ENCODE assay signal across 1 cellular context in the genomic region with DNA sequence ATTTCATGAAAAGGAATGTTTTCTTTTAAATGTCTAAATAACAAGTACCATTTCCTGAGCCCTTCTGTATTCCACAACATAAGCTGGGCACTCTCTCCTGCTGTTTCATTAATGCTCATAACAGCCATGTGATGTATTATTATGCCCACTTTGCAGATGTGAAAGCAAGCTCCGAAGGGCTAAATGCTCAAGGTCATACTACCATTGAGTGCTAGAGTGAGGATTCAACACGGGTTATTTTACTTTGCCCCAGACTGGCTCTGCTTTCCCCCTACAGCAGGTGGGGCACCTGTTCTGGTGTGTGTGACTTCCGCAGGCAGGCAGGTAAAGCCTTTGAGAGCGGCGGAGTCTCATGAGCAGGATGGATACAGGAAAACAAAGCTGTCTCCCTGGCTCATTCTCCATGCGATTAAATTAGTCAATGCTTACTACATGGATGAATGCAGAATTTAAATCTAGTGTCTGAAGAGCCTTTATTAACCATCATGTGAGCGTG.
TF ChIP-seq lines count a peak whose summit lies in the region.

No MANE protein-coding gene starts in this region.

TF ChIP-seq in K562, 482 proteins besides CTCF, POLR2A, EP300 and RAD21:
- TF ChIP-seq, protein P1, sequence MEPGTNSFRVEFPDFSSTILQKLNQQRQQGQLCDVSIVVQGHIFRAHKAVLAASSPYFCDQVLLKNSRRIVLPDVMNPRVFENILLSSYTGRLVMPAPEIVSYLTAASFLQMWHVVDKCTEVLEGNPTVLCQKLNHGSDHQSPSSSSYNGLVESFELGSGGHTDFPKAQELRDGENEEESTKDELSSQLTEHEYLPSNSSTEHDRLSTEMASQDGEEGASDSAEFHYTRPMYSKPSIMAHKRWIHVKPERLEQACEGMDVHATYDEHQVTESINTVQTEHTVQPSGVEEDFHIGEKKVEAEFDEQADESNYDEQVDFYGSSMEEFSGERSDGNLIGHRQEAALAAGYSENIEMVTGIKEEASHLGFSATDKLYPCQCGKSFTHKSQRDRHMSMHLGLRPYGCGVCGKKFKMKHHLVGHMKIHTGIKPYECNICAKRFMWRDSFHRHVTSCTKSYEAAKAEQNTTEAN (CRISPR knock-in tag; IDR thresholded peaks at IDR 0.05) = no peak
- TF ChIP-seq MEF2A (IDR thresholded peaks at IDR 0.05; ENCODE audit: control insufficient read depth, low read depth, low read length) (no peak), ZKSCAN8 (CRISPR knock-in tag; IDR thresholded peaks at IDR 0.05) (no peak), ADNP (tag; IDR thresholded peaks at IDR 0.05) (0 out of 2 replicates have a peak, but pooled peaks have one; percentile 33), BACH1 (tag; IDR thresholded peaks at IDR 0.05) (no peak), HNRNPLL (IDR thresholded peaks at IDR 0.05; ENCODE audit: low read depth, low read length, poor library complexity, severe bottlenecking) (no peak), POLR2H (tag; IDR thresholded peaks at IDR 0.05; ENCODE audit: low read depth) (no peak), MYBL2 (IDR thresholded peaks at IDR 0.05; ENCODE audit: low read depth) (no peak), MYBL2 (CRISPR knock-in tag; IDR thresholded peaks at IDR 0.05; ENCODE audit: borderline replicate concordance) (no peak), ZNF408 (CRISPR knock-in tag; IDR thresholded peaks at IDR 0.05; ENCODE audit: low read depth) (no peak), KDM1A (IDR thresholded peaks at IDR 0.05) (peak in 1 of 2 experiments; percentile 63; a peak in 2 of 4 replicates), ZSCAN29 (IDR thresholded peaks at IDR 0.05) (no peak), FUS (optimal IDR thresholded peaks at IDR 0.05; ENCODE audit: low read depth, low read length) (no peak), ZKSCAN3 (CRISPR knock-in tag; IDR thresholded peaks at IDR 0.05) (no peak), ESRRA (IDR thresholded peaks at IDR 0.05; ENCODE audit: borderline replicate concordance, low read depth) (peak; percentile 98), SUPT5H (IDR thresholded peaks at IDR 0.05) (no peak), NFXL1 (CRISPR knock-in tag; IDR thresholded peaks at IDR 0.05) (no peak), BCOR (IDR thresholded peaks at IDR 0.05) (peak; percentile 53; the same call in 1 of the 2 replicates), ZNF75A (CRISPR knock-in tag; IDR thresholded peaks at IDR 0.05) (no peak), TAF15 (IDR thresholded peaks at IDR 0.05; ENCODE audit: low read depth, low read length) (no peak), DMBX1 (CRISPR knock-in tag; IDR thresholded peaks at IDR 0.05; ENCODE audit: borderline replicate concordance) (no peak), NFRKB (IDR thresholded peaks at IDR 0.05; ENCODE audit: low read depth) (no peak), SRSF3 (IDR thresholded peaks at IDR 0.05; ENCODE audit: insufficient read depth, low read length) (no peak), CHD2 (IDR thresholded peaks at IDR 0.05; ENCODE audit: low read depth, low read length) (no peak), NR2C1 (IDR thresholded peaks at IDR 0.05) (no peak), NR2C1 (tag; IDR thresholded peaks at IDR 0.05) (no peak), RBM25 (IDR thresholded peaks at IDR 0.05; ENCODE audit: low read depth, low read length, severe bottlenecking) (peak; percentile 82), RBM39 (optimal IDR thresholded peaks at IDR 0.05; ENCODE audit: low read depth, low read length) (no peak), MTA2 (IDR thresholded peaks at IDR 0.05; ENCODE audit: low read depth) (no peak), ARID2 (IDR thresholded peaks at IDR 0.05) (no peak)
- TF ChIP-seq, protein P2, sequence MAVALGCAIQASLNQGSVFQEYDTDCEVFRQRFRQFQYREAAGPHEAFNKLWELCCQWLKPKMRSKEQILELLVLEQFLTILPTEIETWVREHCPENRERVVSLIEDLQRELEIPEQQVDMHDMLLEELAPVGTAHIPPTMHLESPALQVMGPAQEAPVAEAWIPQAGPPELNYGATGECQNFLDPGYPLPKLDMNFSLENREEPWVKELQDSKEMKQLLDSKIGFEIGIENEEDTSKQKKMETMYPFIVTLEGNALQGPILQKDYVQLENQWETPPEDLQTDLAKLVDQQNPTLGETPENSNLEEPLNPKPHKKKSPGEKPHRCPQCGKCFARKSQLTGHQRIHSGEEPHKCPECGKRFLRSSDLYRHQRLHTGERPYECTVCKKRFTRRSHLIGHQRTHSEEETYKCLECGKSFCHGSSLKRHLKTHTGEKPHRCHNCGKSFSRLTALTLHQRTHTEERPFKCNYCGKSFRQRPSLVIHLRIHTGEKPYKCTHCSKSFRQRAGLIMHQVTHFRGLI (CRISPR knock-in tag; IDR thresholded peaks at IDR 0.05) = no peak
- TF ChIP-seq, protein P3, sequence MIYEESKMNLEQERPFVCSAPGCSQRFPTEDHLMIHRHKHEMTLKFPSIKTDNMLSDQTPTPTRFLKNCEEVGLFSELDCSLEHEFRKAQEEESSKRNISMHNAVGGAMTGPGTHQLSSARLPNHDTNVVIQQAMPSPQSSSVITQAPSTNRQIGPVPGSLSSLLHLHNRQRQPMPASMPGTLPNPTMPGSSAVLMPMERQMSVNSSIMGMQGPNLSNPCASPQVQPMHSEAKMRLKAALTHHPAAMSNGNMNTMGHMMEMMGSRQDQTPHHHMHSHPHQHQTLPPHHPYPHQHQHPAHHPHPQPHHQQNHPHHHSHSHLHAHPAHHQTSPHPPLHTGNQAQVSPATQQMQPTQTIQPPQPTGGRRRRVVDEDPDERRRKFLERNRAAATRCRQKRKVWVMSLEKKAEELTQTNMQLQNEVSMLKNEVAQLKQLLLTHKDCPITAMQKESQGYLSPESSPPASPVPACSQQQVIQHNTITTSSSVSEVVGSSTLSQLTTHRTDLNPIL (CRISPR knock-in tag; IDR thresholded peaks at IDR 0.05) = no peak
- TF ChIP-seq, protein P4, sequence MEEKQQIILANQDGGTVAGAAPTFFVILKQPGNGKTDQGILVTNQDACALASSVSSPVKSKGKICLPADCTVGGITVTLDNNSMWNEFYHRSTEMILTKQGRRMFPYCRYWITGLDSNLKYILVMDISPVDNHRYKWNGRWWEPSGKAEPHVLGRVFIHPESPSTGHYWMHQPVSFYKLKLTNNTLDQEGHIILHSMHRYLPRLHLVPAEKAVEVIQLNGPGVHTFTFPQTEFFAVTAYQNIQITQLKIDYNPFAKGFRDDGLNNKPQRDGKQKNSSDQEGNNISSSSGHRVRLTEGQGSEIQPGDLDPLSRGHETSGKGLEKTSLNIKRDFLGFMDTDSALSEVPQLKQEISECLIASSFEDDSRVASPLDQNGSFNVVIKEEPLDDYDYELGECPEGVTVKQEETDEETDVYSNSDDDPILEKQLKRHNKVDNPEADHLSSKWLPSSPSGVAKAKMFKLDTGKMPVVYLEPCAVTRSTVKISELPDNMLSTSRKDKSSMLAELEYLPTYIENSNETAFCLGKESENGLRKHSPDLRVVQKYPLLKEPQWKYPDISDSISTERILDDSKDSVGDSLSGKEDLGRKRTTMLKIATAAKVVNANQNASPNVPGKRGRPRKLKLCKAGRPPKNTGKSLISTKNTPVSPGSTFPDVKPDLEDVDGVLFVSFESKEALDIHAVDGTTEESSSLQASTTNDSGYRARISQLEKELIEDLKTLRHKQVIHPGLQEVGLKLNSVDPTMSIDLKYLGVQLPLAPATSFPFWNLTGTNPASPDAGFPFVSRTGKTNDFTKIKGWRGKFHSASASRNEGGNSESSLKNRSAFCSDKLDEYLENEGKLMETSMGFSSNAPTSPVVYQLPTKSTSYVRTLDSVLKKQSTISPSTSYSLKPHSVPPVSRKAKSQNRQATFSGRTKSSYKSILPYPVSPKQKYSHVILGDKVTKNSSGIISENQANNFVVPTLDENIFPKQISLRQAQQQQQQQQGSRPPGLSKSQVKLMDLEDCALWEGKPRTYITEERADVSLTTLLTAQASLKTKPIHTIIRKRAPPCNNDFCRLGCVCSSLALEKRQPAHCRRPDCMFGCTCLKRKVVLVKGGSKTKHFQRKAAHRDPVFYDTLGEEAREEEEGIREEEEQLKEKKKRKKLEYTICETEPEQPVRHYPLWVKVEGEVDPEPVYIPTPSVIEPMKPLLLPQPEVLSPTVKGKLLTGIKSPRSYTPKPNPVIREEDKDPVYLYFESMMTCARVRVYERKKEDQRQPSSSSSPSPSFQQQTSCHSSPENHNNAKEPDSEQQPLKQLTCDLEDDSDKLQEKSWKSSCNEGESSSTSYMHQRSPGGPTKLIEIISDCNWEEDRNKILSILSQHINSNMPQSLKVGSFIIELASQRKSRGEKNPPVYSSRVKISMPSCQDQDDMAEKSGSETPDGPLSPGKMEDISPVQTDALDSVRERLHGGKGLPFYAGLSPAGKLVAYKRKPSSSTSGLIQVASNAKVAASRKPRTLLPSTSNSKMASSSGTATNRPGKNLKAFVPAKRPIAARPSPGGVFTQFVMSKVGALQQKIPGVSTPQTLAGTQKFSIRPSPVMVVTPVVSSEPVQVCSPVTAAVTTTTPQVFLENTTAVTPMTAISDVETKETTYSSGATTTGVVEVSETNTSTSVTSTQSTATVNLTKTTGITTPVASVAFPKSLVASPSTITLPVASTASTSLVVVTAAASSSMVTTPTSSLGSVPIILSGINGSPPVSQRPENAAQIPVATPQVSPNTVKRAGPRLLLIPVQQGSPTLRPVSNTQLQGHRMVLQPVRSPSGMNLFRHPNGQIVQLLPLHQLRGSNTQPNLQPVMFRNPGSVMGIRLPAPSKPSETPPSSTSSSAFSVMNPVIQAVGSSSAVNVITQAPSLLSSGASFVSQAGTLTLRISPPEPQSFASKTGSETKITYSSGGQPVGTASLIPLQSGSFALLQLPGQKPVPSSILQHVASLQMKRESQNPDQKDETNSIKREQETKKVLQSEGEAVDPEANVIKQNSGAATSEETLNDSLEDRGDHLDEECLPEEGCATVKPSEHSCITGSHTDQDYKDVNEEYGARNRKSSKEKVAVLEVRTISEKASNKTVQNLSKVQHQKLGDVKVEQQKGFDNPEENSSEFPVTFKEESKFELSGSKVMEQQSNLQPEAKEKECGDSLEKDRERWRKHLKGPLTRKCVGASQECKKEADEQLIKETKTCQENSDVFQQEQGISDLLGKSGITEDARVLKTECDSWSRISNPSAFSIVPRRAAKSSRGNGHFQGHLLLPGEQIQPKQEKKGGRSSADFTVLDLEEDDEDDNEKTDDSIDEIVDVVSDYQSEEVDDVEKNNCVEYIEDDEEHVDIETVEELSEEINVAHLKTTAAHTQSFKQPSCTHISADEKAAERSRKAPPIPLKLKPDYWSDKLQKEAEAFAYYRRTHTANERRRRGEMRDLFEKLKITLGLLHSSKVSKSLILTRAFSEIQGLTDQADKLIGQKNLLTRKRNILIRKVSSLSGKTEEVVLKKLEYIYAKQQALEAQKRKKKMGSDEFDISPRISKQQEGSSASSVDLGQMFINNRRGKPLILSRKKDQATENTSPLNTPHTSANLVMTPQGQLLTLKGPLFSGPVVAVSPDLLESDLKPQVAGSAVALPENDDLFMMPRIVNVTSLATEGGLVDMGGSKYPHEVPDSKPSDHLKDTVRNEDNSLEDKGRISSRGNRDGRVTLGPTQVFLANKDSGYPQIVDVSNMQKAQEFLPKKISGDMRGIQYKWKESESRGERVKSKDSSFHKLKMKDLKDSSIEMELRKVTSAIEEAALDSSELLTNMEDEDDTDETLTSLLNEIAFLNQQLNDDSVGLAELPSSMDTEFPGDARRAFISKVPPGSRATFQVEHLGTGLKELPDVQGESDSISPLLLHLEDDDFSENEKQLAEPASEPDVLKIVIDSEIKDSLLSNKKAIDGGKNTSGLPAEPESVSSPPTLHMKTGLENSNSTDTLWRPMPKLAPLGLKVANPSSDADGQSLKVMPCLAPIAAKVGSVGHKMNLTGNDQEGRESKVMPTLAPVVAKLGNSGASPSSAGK (IDR thresholded peaks at IDR 0.05) = no peak
TF ChIP-seq in K562: peak in this region for 5.
